23 cellular contexts compared by ENCODE assay signal in genomic region chr2:46371858-46372257, GRCh38.
DNase-seq lines count a peak whose midpoint lies in the region; ATAC-seq, FAIRE-seq and TF ChIP-seq lines count a peak whose summit lies in the region.
"Had no signal": no experiment of that assay in that cellular context is flagged by ENCODE, and none has a peak within 500 bp of the region (broad histone marks: within the 10 kb centered on the region; RNA-seq: fewer than 3 reads in every experiment).

No MANE protein-coding gene starts in this region.

- H4K8ac ChIP-seq in IMR-90 (ENCODE audit: low read depth in 2 of 2, low read length in 2 of 2): no peak overlapping the region
- no peak overlapping the region for H4K8ac ChIP-seq in H1 (ENCODE audit: extremely low read depth, insufficient read depth, low read length)

- FAIRE-seq in A549 (lab: Jason Lieb, UNC) (no peak), H1 (lab: Jason Lieb, UNC) (no peak)
- FAIRE-seq: A204.1, D721Med, GM12878, GM19239, H54 had no signal

- TF ChIP-seq CTCF in A549 (IDR thresholded peaks at IDR 0.05) (no peak), IMR-90 (conservative IDR thresholded peaks at IDR 0.05; ENCODE audit: low read depth, low read length) (no peak), H1 (IDR thresholded peaks at IDR 0.05; ENCODE audit: control extremely low read depth in 1 of 3, insufficient read depth in 1 of 3, low read depth in 1 of 3, low read length in 3 of 3) (no peak)

- no peaks in the 10 kb centered on the region for H3K4me1 ChIP-seq in A549
- H3K4me1 ChIP-seq in IMR-90 (ENCODE audit: control insufficient read depth, insufficient read depth, low read length): peaks cover 3% of the 10 kb centered on the region; the same call in 1 of the 2 replicates
- H3K4me1 ChIP-seq in H1 (replicated peaks in 1 of 4; ENCODE audit: control insufficient read depth in 3 of 4, insufficient read depth in 4 of 4, low read length in 3 of 4): no peaks in the 10 kb centered on the region
- H3K4me1 ChIP-seq: HAP-1 had no signal

- H2BK120ac ChIP-seq in IMR-90 (ENCODE audit: low read depth, low read length) (no peak overlapping the region), H1 (replicated peaks; ENCODE audit: low read depth, low read length) (no peak overlapping the region)

- intact Hi-C loops in IMR-90 (cut with micrococcal nuclease): no loop called here

- H3K4ac ChIP-seq in IMR-90 (ENCODE audit: low read depth, low read length): no peak overlapping the region
- no peak overlapping the region for H3K4ac ChIP-seq in H1 (replicated peaks; ENCODE audit: insufficient read length, low read depth, low read length)

- H3K9ac ChIP-seq in IMR-90 (ENCODE audit: low read depth, low read length) (no peak overlapping the region), H1 (replicated peaks in 1 of 4; ENCODE audit: extremely low read depth in 1 of 4, low read depth in 3 of 4, low read length in 3 of 4) (no peak overlapping the region)
- H3K9ac ChIP-seq: BLaER1 treated with 17β-estradiol and CSF1 and Interleukin-3, amounts not matched to agents 10 nM and 100 nM had no signal

- no peak overlapping the region for H2AK5ac ChIP-seq in IMR-90 (ENCODE audit: low read depth, low read length)
- H2AK5ac ChIP-seq in H1 (ENCODE audit: low read depth, low read length): no peak overlapping the region

- peaks cover 14% of the 10 kb centered on the region; the same call in 1 of the 2 replicates for H3K9me1 ChIP-seq in IMR-90 (ENCODE audit: insufficient read depth, low read length)

- in situ Hi-C loops in IMR-90 (cut with MboI; ENCODE audit: low sequenced_read_pairs): loop anchor here (25.0 kb wide), 1 partner anchor 360 kb away; no protein-coding TSS in a partner anchor

- no peak overlapping the region for H2AFZ ChIP-seq in IMR-90 (replicated peaks; ENCODE audit: low read length, poor library complexity)
- H2AFZ ChIP-seq in H1 (ENCODE audit: low read length): no peak overlapping the region
- H2AFZ ChIP-seq: GM23338 had no signal

- no peak overlapping the region for H3K23ac ChIP-seq in IMR-90 (ENCODE audit: low read depth, low read length)
- no peak overlapping the region for H3K23ac ChIP-seq in H1 (ENCODE audit: insufficient read length)

- no peaks in the 10 kb centered on the region for H3K27me3 ChIP-seq in IMR-90 (ENCODE audit: control insufficient read depth, insufficient read depth, low read length)
- H3K27me3 ChIP-seq in H1 (replicated peaks in 1 of 4; ENCODE audit: control insufficient read depth in 3 of 4, extremely low read depth in 1 of 4, insufficient read depth in 3 of 4, low read length in 3 of 4): no peaks in the 10 kb centered on the region
- H3K27me3 ChIP-seq: BE2C; BLaER1 treated with 17β-estradiol and CSF1 and Interleukin-3, amounts not matched to agents 10 nM and 100 nM had no signal

- H3K79me2 ChIP-seq in H1 (ENCODE audit: control insufficient read depth in 1 of 2, insufficient read depth in 2 of 2, low read length in 2 of 2): no peaks in the 10 kb centered on the region

- peaks cover 11% of the 10 kb centered on the region; the same call in 1 of the 3 replicates for H3K9me3 ChIP-seq in A549
- no peaks in the 10 kb centered on the region for H3K9me3 ChIP-seq in IMR-90 (ENCODE audit: control insufficient read depth, insufficient read depth, low read length)
- peaks cover 0 to 3% of the 10 kb centered on the region in 2 experiments; a peak in 1 of 4 replicates for H3K9me3 ChIP-seq in H1 (ENCODE audit: insufficient read depth in 2 of 2, low read depth in 1 of 2, low read length in 1 of 2)
- H3K9me3 ChIP-seq: BE2C, HAP-1 had no signal

- H3K36me3 ChIP-seq in IMR-90 (ENCODE audit: control insufficient read depth, insufficient read depth, low read length) (peaks cover 79% of the 10 kb centered on the region), H1 (ENCODE audit: control insufficient read depth in 2 of 4, insufficient read depth in 4 of 4, low read length in 3 of 4) (no peaks in the 10 kb centered on the region)
- H3K36me3 ChIP-seq: BE2C, HAP-1 had no signal

- H3K18ac ChIP-seq in IMR-90 (ENCODE audit: low read depth, low read length) (no peak overlapping the region), H1 (ENCODE audit: extremely low read depth, low read length) (no peak overlapping the region)

- no peak overlapping the region for H2BK15ac ChIP-seq in IMR-90 (ENCODE audit: low read depth, low read length)
- no peak overlapping the region for H2BK15ac ChIP-seq in H1 (ENCODE audit: low read length)

- H2BK12ac ChIP-seq in H1 (ENCODE audit: low read depth, low read length): no peak overlapping the region

- peaks cover 25 to 51% of the 10 kb centered on the region in 2 experiments for H3K79me1 ChIP-seq in IMR-90 (ENCODE audit: low read depth in 1 of 2, low read length in 2 of 2)
- H3K79me1 ChIP-seq in H1 (ENCODE audit: low read depth, low read length): no peaks in the 10 kb centered on the region

- no peak overlapping the region for H2BK20ac ChIP-seq in IMR-90 (ENCODE audit: low read depth, low read length)
- H2BK20ac ChIP-seq in H1 (ENCODE audit: low read length): no peak overlapping the region

- TF ChIP-seq POLR2A in A549 (IDR thresholded peaks at IDR 0.05; ENCODE audit: low read length) (no peak), IMR-90 (IDR thresholded peaks at IDR 0.05; ENCODE audit: low read depth, low read length) (no peak), H1 (IDR thresholded peaks at IDR 0.05; ENCODE audit: control extremely low read depth in 1 of 2, low read depth in 2 of 2, low read length in 2 of 2) (no peak)

- WGBS in A549 (ENCODE audit: missing lambda C conversion rate): 96% methylated on average over 1 of the region's 1 CpG
- WGBS in IMR-90 (ENCODE audit: extremely low coverage in 2 of 2, insufficient read length in 1 of 2), 2 experiments: no CpG with 5 or more reads among the region's 1 CpG
- 88% methylated on average over 1 of the region's 1 CpG; no CpG with 5 or more reads in 1 of the 2 experiments for WGBS in H1 (ENCODE audit: extremely low coverage in 1 of 2, insufficient coverage in 1 of 2, insufficient read length in 1 of 2, insufficient replicate concordance in 2 of 2, low coverage in 1 of 2, low lambda C conversion rate in 2 of 2, missing lambda C conversion rate in 1 of 2), 2 experiments

- H4K91ac ChIP-seq in IMR-90 (ENCODE audit: insufficient read depth, low read depth, low read length) (no peak overlapping the region), H1 (replicated peaks; ENCODE audit: insufficient read length, low read length) (no peak overlapping the region)

- H3K4me3 ChIP-seq in A549: no peak overlapping the region
- no peak overlapping the region for H3K4me3 ChIP-seq in IMR-90 (ENCODE audit: insufficient read depth, low read depth, low read length)
- H3K4me3 ChIP-seq in H1 (ENCODE audit: extremely low read depth in 1 of 4, insufficient read depth in 2 of 4, low read depth in 3 of 4, low read length in 4 of 4): no peak overlapping the region
- H3K4me3 ChIP-seq: BLaER1 treated with 17β-estradiol and CSF1 and Interleukin-3, amounts not matched to agents 10 nM and 100 nM; GM12878; GM23338; HAP-1 had no signal

- H3K14ac ChIP-seq in IMR-90 (replicated peaks; ENCODE audit: low read depth, low read length) (no peak overlapping the region), H1 (ENCODE audit: insufficient read length) (no peak overlapping the region)

- no peak overlapping the region for H3K56ac ChIP-seq in IMR-90 (ENCODE audit: extremely low read depth, insufficient read depth, low read length)
- no peak overlapping the region for H3K56ac ChIP-seq in H1 (replicated peaks; ENCODE audit: insufficient read length, low read depth, low read length)

- H3K23me2 ChIP-seq in H1 (ENCODE audit: low read depth, low read length): no peaks in the 10 kb centered on the region

- no peak overlapping the region for H4K5ac ChIP-seq in IMR-90 (ENCODE audit: low read depth, low read length)
- no peak overlapping the region for H4K5ac ChIP-seq in H1 (ENCODE audit: insufficient read length, low read depth, low read length)

- no peak overlapping the region for H3K4me2 ChIP-seq in A549
- H3K4me2 ChIP-seq in IMR-90 (ENCODE audit: low read depth, low read length): no peak overlapping the region
- no peak overlapping the region for H3K4me2 ChIP-seq in H1 (ENCODE audit: insufficient read depth in 1 of 2, low read depth in 2 of 2, low read length in 2 of 2)
- H3K4me2 ChIP-seq: BLaER1 treated with 17β-estradiol and CSF1 and Interleukin-3, amounts not matched to agents 10 nM and 100 nM; GM23338 had no signal

- no peak overlapping the region for H2AK9ac ChIP-seq in IMR-90 (replicated peaks; ENCODE audit: low read depth, low read length, poor library complexity)

- H2BK5ac ChIP-seq in IMR-90 (ENCODE audit: low read depth, low read length, poor library complexity, severe bottlenecking): no peak overlapping the region
- no peak overlapping the region for H2BK5ac ChIP-seq in H1 (ENCODE audit: low read depth, low read length)

- no TSS peak for BruUV-seq in IMR-90 (replicated peaks; lab: Mats Ljungman, UMichigan)

- TF ChIP-seq EP300 in A549 (IDR thresholded peaks at IDR 0.05) (no peak), H1 (IDR thresholded peaks at IDR 0.05; ENCODE audit: borderline replicate concordance in 1 of 2, low read depth in 2 of 2, low read length in 2 of 2) (no peak)

- POLR2A ChIA-PET in A549 (lab: Yijun Ruan, JAX) (no interaction called here), IMR-90 (lab: Charles Lee; ENCODE audit: unreplicated experiment) (no interaction called here), H1 (lab: Charles Lee; ENCODE audit: partially characterized antibody) (no interaction called here)

- dilution Hi-C loops in IMR-90 (cut with HindIII; ENCODE audit: low sequenced_read_pairs, unreplicated experiment): no loop called here

- TF ChIP-seq RAD21 in A549 (conservative IDR thresholded peaks at IDR 0.05 in 1 of 2, IDR thresholded peaks at IDR 0.05 in 1 of 2) (no peak), IMR-90 (IDR thresholded peaks at IDR 0.05; ENCODE audit: low read length) (no peak), H1 (IDR thresholded peaks at IDR 0.05 in 1 of 2, conservative IDR thresholded peaks at IDR 0.05 in 1 of 2; ENCODE audit: low read depth in 2 of 2, low read length in 2 of 2) (no peak)

- H3K27ac ChIP-seq in A549 (no peak overlapping the region), IMR-90 (ENCODE audit: insufficient read depth, low read length) (no peak overlapping the region), H1 (ENCODE audit: low read depth, low read length) (no peak overlapping the region)
- H3K27ac ChIP-seq: BLaER1 treated with 17β-estradiol and CSF1 and Interleukin-3, amounts not matched to agents 10 nM and 100 nM had no signal

- ATAC-seq in A549 (no peak), IMR-90 (ENCODE audit: low read depth) (no peak), GM19452 (IDR thresholded peaks at IDR 0.05; ENCODE audit: unreplicated experiment) (no peak)
- ATAC-seq: GM12878, GM23338 had no signal

- CTCF ChIA-PET in A549 (lab: Yijun Ruan, JAX) (interaction anchor here (0.6 to 2.8 kb wide), 7 partner anchors 9 to 379 kb away, joined by 3 to 9 read pairs (median 3); no protein-coding TSS in a partner anchor), IMR-90 (lab: Yijun Ruan, JAX) (interaction anchor here (0.6 kb wide), 1 partner anchor 130 kb away, joined by 3 read pairs; no protein-coding TSS in a partner anchor), H1 (lab: Charles Lee; ENCODE audit: partially characterized antibody) (interaction anchor here (0.5 to 1.2 kb wide), 2 partner anchors 73 to 1386 kb away, joined by 3 read pairs; no protein-coding TSS in a partner anchor)

- DNase-seq in A549 (ENCODE audit: low read depth in 1 of 2, low spot score in 1 of 2) (no peak), IMR-90 (no peak), H1 (ENCODE audit: low read depth in 1 of 2, low spot score in 2 of 2) (no peak), A172 (ENCODE audit: low spot score) (no peak), NCI-H748 (lab: John Stamatoyannopoulos, UW; ENCODE audit: unreplicated experiment) (no peak)
- DNase-seq: ACHN; AML-193; BE2C; CD4-positive, alpha-beta T cell; DMS 273 treated with DMSO at 0.1 percent for 48 hours; DMS79; EL; GDM1; HFFc6 had no signal

- H4K20me1 ChIP-seq in IMR-90 (ENCODE audit: insufficient read depth, low read length): peaks cover 12% of the 10 kb centered on the region; the same call in 1 of the 2 replicates
- no peaks in the 10 kb centered on the region for H4K20me1 ChIP-seq in H1 (replicated peaks in 1 of 2; ENCODE audit: control insufficient read depth in 1 of 2, insufficient read depth in 2 of 2, low read length in 2 of 2)

Comparison
In these comparisons a context has a peak if more than half of its experiments do, and no peak if none do; other contexts are left out.
1. Of the 18 proteins assayed by ChIP-seq in both H1 and A549: peak only in H1: none; only in A549: none; in both: MAFK; in neither: 17.